30 cellular contexts compared by ENCODE assay signal in the genomic region with DNA sequence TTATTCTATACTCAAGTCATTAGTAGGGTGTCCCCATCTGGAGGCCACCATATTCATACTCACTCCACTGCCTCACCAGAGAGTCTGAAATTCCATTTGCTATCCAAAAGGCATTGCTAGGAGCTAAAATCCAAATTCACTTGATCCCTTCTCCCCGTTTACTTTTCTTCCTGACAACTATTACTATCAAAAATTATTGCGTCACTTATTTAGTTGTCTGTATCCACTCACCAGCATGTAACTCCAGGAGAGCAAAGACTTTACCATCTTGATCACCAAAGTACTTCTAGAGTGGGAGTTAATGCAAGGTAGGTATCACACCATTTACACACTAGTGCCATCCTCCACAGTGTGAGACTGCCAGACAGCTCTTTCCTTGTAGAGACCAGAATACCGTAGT.
"Had no signal": no experiment of that assay in that cellular context is flagged by ENCODE, and none has a peak within 500 bp of the region (broad histone marks: within the 10 kb centered on the region; RNA-seq: fewer than 3 reads in every experiment).

No MANE protein-coding gene starts in this region.

- H3K4me3 Mint-ChIP-seq: naive B cell; naive thymus-derived CD8-positive, alpha-beta T cell; natural killer cell treated with Interleukin-12 subunit alpha and Interleukin-12 subunit beta and Interleukin-15 and Interleukin-18, amount 100 ng/mL, for 72 hours; neural progenitor cell; stimulated activated naive B cell treated with anti-CD40 and anti-IgM and Interleukin-4, amounts not matched to agents 10 μg/mL and 1 μg/mL and 100 μg/mL, for 72 hours; stimulated activated naive CD8-positive, alpha-beta T cell treated with anti-CD3 and anti-CD28 coated beads, Interleukin-15, Interleukin-2, amounts not matched to agents 100 ng/mL and 50 ng/mL, for 24 hours; type B pancreatic cell had no signal

- H3K27ac Mint-ChIP-seq: naive B cell; natural killer cell treated with Interleukin-12 subunit alpha and Interleukin-12 subunit beta and Interleukin-15 and Interleukin-18, amount 100 ng/mL, for 72 hours; neural progenitor cell; progenitor cell of endocrine pancreas; stimulated activated naive B cell treated with anti-CD40 and anti-IgM and Interleukin-4, amounts not matched to agents 10 μg/mL and 1 μg/mL and 100 μg/mL, for 72 hours; stimulated activated naive CD8-positive, alpha-beta T cell treated with anti-CD3 and anti-CD28 coated beads, Interleukin-15, Interleukin-2, amounts not matched to agents 100 ng/mL and 50 ng/mL, for 24 hours; type B pancreatic cell had no signal

- H3K4me2 ChIP-seq: neural progenitor cell, smooth muscle cell had no signal

- H3K27me3 ChIP-seq: neural progenitor cell, ovary, spleen, thyroid gland, tibial nerve, uterus had no signal

- H3K4me1 ChIP-seq: neural progenitor cell, parathyroid adenoma, psoas muscle, spleen, stomach, thyroid gland, tibial nerve, upper lobe of right lung, uterus had no signal

- H2AFZ ChIP-seq: neural progenitor cell, parathyroid adenoma had no signal

- H3K27me3 Mint-ChIP-seq: progenitor cell of endocrine pancreas; stimulated activated naive B cell treated with anti-CD40 and anti-IgM and Interleukin-4, amounts not matched to agents 10 μg/mL and 1 μg/mL and 100 μg/mL, for 72 hours had no signal

- H3K9me3 Mint-ChIP-seq: neural progenitor cell; stimulated activated naive CD8-positive, alpha-beta T cell treated with anti-CD3 and anti-CD28 coated beads, Interleukin-15, Interleukin-2, amounts not matched to agents 100 ng/mL and 50 ng/mL, for 24 hours; type B pancreatic cell had no signal

- H3K36me3 Mint-ChIP-seq: naive B cell; naive thymus-derived CD8-positive, alpha-beta T cell; natural killer cell treated with Interleukin-12 subunit alpha and Interleukin-12 subunit beta and Interleukin-15 and Interleukin-18, amount 100 ng/mL, for 72 hours; neural progenitor cell; stimulated activated naive B cell treated with anti-CD40 and anti-IgM and Interleukin-4, amounts not matched to agents 10 μg/mL and 1 μg/mL and 100 μg/mL, for 72 hours; type B pancreatic cell had no signal

- H3K36me3 ChIP-seq: neural progenitor cell, ovary, spleen, stomach, thoracic aorta, thyroid gland, tibial nerve, upper lobe of right lung, uterus had no signal

- H3K4me1 Mint-ChIP-seq: naive B cell; neural progenitor cell; stimulated activated naive B cell treated with anti-CD40 and anti-IgM and Interleukin-4, amounts not matched to agents 10 μg/mL and 1 μg/mL and 100 μg/mL, for 72 hours had no signal

- DNase-seq: naive B cell; naive thymus-derived CD8-positive, alpha-beta T cell; occipital lobe; ovary; posterior cingulate gyrus; psoas muscle; right cardiac atrium; spleen; stimulated activated CD4-positive, alpha-beta T cell treated with anti-CD3 and anti-CD28 coated beads, Interleukin-12 subunit alpha, Interleukin-12 subunit beta, amount 100 ng/mL, for 4 hours; stimulated activated CD4-positive, alpha-beta T cell treated with anti-CD3 and anti-CD28 coated beads, Interleukin-1b, Interleukin-23, amount 100 ng/mL, for 48 hours; stimulated activated CD4-positive, alpha-beta T cell treated with anti-CD3 and anti-CD28 coated beads, Interleukin-4, amount 100 ng/mL, for 1 hour; stimulated activated CD4-positive, alpha-beta T cell treated with anti-CD3 and anti-CD28 coated beads, Interleukin-4, amount 100 ng/mL, for 4 hours; stimulated activated CD8-positive, alpha-beta memory T cell treated with anti-CD3 and anti-CD28 coated beads, Interleukin-4, amount 100 ng/mL, for 48 hours; stimulated activated naive B cell treated with anti-CD40 and anti-IgM and Interleukin-4, amounts not matched to agents 10 μg/mL and 1 μg/mL and 100 μg/mL, for 72 hours; stimulated activated naive CD4-positive, alpha-beta T cell treated with Interleukin-2 at 50 U/mL for 16 hours; stomach; thyroid gland; upper lobe of right lung; uterus had no signal

- H3K9ac ChIP-seq: neural progenitor cell, parathyroid adenoma had no signal

- H3K4me3 ChIP-seq: neural progenitor cell, ovary, psoas muscle, skin epidermis, smooth muscle cell, spleen, stomach, thoracic aorta, thyroid gland, tibial nerve, upper lobe of right lung, uterus had no signal

- ATAC-seq: naive thymus-derived CD8-positive, alpha-beta T cell; natural killer cell treated with Interleukin-12 subunit alpha and Interleukin-12 subunit beta and Interleukin-15 and Interleukin-18, amount 100 ng/mL, for 72 hours; psoas muscle; right cardiac atrium; sciatic nerve; stimulated activated naive B cell treated with anti-CD40 and anti-IgM and Interleukin-4, amounts not matched to agents 10 μg/mL and 1 μg/mL and 100 μg/mL, for 72 hours; upper lobe of right lung had no signal

- H3K9me3 ChIP-seq: ovary, psoas muscle, spleen, thoracic aorta, thyroid gland, upper lobe of right lung, uterus had no signal

- H3K79me2 ChIP-seq: parathyroid adenoma had no signal

- H3K27ac ChIP-seq: neural progenitor cell, ovary, parathyroid adenoma, psoas muscle, skin epidermis, spleen, stomach, thoracic aorta, thyroid gland, tibial nerve, upper lobe of right lung, uterus had no signal
